Comparison of ENCODE assay signal across 8 cellular contexts in the genomic region with DNA sequence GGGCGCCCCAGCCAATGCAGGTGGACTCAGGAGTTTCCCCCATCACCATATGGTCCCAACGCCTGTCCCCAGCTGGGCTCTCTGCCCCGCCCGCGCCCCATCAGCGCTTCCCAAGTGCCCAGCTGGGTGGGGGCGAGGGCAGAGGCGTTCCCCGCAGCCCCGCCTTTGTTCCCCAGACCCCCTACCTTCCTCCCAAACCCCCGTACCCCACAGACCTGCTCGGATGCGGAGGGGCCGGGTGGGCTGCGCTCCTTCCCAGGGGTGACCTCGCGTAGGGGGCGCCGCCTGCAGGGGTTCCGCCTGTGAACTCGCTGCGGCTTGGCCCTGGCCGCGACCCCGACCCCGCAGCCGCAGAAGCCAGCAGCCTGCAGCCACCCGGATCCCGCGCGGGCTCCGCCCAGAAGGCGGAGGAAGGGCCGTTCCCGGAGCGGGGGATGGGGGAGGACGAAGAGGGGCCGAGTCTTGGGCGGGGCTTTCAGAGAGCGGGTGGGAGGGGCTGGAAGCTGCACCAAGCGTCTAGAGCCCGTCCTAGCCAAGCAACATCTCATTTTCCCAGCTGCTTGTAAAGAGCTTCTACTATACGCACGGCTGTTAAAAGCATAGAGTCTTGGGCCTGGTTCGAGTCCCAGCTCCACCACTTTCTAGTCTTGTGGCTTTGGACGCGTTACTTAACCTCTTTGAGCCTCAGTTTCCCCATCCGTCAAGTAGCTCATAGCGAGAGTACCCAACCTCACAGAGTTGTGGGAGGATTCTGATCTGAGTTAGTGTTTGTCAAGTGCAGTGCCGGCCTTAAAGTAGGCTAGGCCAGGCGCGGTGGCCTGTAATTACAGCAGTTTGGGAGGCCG. TPM values are rescaled to one million over a fixed set of nuclear protein-coding genes. Genes with fewer than 3 reads are reported as not detected.
DNase-seq lines count a peak whose midpoint lies in the region; ATAC-seq and TF ChIP-seq lines count a peak whose summit lies in the region.

A gene with protein sequence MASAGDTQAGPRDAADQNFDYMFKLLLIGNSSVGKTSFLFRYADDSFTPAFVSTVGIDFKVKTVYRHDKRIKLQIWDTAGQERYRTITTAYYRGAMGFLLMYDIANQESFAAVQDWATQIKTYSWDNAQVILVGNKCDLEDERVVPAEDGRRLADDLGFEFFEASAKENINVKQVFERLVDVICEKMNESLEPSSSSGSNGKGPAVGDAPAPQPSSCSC (minus strand): TSS at position 404 of the 845 bp plus-strand sequence. CDS start 2,258 bp downstream, outside the sequence.

- no peaks in the 10 kb centered on the region for H3K27me3 ChIP-seq in RWPE2 (ENCODE audit: insufficient read depth, poor library complexity, severe bottlenecking)

- DNase-seq in AG04449 (ENCODE audit: low read depth, low spot score) (no peak), LNCaP clone FGC (ENCODE audit: low read depth) (peak; percentile 87), RWPE2 (ENCODE audit: low spot score) (peak; percentile 89), fibroblast of pulmonary artery (ENCODE audit: low read depth) (peak; percentile 93)
- peak; percentile 60 for DNase-seq in activated T-helper 9 cell treated with anti-CD3 and anti-CD28 coated beads, Interleukin-2, amount 50 U/mL, for 16 hours (ENCODE audit: low read depth)
- DNase-seq in naive thymus-derived CD8-positive, alpha-beta T cell, result peak; percentile 16 to 81 (median 54)

- H3K36me3 ChIP-seq in RWPE2 (ENCODE audit: low read depth), result peaks cover 26% of the 10 kb centered on the region

- no peaks in the 10 kb centered on the region for H3K9me3 ChIP-seq in RWPE2 (ENCODE audit: severe bottlenecking)

- H3K36me3 Mint-ChIP-seq in naive thymus-derived CD8-positive, alpha-beta T cell, result peaks cover 4 to 13% (median 11%) of the 10 kb centered on the region in 3 donors
- H3K36me3 Mint-ChIP-seq in stimulated activated memory B cell treated with anti-CD40 and anti-IgM and Interleukin-4, amounts not matched to agents 10 μg/mL and 1 μg/mL and 100 μg/mL, for 72 hours, result peaks cover 30% of the 10 kb centered on the region

- H3K4me1 Mint-ChIP-seq in naive thymus-derived CD8-positive, alpha-beta T cell, result peaks cover 7 to 35% (median 28%) of the 10 kb centered on the region in 4 donors
- peaks cover 20% of the 10 kb centered on the region for H3K4me1 Mint-ChIP-seq in stimulated activated memory B cell treated with anti-CD40 and anti-IgM and Interleukin-4, amounts not matched to agents 10 μg/mL and 1 μg/mL and 100 μg/mL, for 72 hours

- no peaks in the 10 kb centered on the region for H3K9me3 Mint-ChIP-seq in naive thymus-derived CD8-positive, alpha-beta T cell
- H3K9me3 Mint-ChIP-seq in stimulated activated memory B cell treated with anti-CD40 and anti-IgM and Interleukin-4, amounts not matched to agents 10 μg/mL and 1 μg/mL and 100 μg/mL, for 72 hours, result peaks cover 3% of the 10 kb centered on the region

- peak within 1 kb of the TSS; percentile 71 to 89 (median 79) for H3K4me3 Mint-ChIP-seq in naive thymus-derived CD8-positive, alpha-beta T cell
- H3K4me3 Mint-ChIP-seq in stimulated activated memory B cell treated with anti-CD40 and anti-IgM and Interleukin-4, amounts not matched to agents 10 μg/mL and 1 μg/mL and 100 μg/mL, for 72 hours, result peak within 1 kb of the TSS; percentile 83

- peaks cover 4% of the 10 kb centered on the region for H3K4me1 ChIP-seq in RWPE2 (ENCODE audit: insufficient read depth, poor library complexity, severe bottlenecking)

- POLR2A ChIA-PET in AG04449 (lab: Yijun Ruan, JAX), result interaction anchor here (0.9 to 1.2 kb wide), 2 partner anchors 22 to 96 kb away, joined by 3 to 4 read pairs; a partner anchor contains a TSS
- POLR2A ChIA-PET in naive thymus-derived CD8-positive, alpha-beta T cell (lab: Charles Lee), result interaction anchor here (0.8 to 1.0 kb wide), 2 partner anchors 10 to 35 kb away, joined by 3 to 10 read pairs; a partner anchor contains a TSS

- TF ChIP-seq POLR2A in GM19193 (IDR thresholded peaks at IDR 0.05; ENCODE audit: extremely low read depth, insufficient read depth, insufficient read length), result peak; percentile 58

- H3K27me3 Mint-ChIP-seq in naive thymus-derived CD8-positive, alpha-beta T cell, result no peaks in the 10 kb centered on the region
- H3K27me3 Mint-ChIP-seq in stimulated activated memory B cell treated with anti-CD40 and anti-IgM and Interleukin-4, amounts not matched to agents 10 μg/mL and 1 μg/mL and 100 μg/mL, for 72 hours, result no peaks in the 10 kb centered on the region

- H3K27ac ChIP-seq in RWPE2 (ENCODE audit: poor library complexity, severe bottlenecking), result peak within 1 kb of the TSS; percentile 42

- peak; percentile 87 for ATAC-seq in RWPE2 (ENCODE audit: low read depth)
- peak; percentile 78 to 92 for ATAC-seq in naive thymus-derived CD8-positive, alpha-beta T cell
- ATAC-seq in stimulated activated memory B cell treated with anti-CD40 and anti-IgM and Interleukin-4, amounts not matched to agents 10 μg/mL and 1 μg/mL and 100 μg/mL, for 72 hours, result peak; percentile 96

- H3K27ac Mint-ChIP-seq in naive thymus-derived CD8-positive, alpha-beta T cell, result peak within 1 kb of the TSS in 9 of 10 donors; percentile 40 to 90 (median 69)
- H3K27ac Mint-ChIP-seq in stimulated activated memory B cell treated with anti-CD40 and anti-IgM and Interleukin-4, amounts not matched to agents 10 μg/mL and 1 μg/mL and 100 μg/mL, for 72 hours, result peak within 1 kb of the TSS; percentile 81

- CTCF ChIA-PET in AG04449 (lab: Yijun Ruan, JAX), result interaction anchor here (1.7 to 1.8 kb wide), 2 partner anchors 41 to 143 kb away, joined by 5 to 10 read pairs; no protein-coding TSS in a partner anchor

- peak within 1 kb of the TSS; percentile 68 for H3K4me3 ChIP-seq in AG04449 (ENCODE audit: low read depth, low read length)
- H3K4me3 ChIP-seq in LNCaP clone FGC (ENCODE audit: low read depth, low read length), result peak within 1 kb of the TSS; percentile 79
- peak within 1 kb of the TSS; percentile 63 for H3K4me3 ChIP-seq in RWPE2 (ENCODE audit: severe bottlenecking)
- peak within 1 kb of the TSS; percentile 76 for H3K4me3 ChIP-seq in fibroblast of pulmonary artery (replicated peaks; ENCODE audit: low read depth, low read length)

- no peak for TF ChIP-seq CTCF in AG04449 (IDR thresholded peaks at IDR 0.05; ENCODE audit: insufficient read depth, low read length, missing control alignments)
- TF ChIP-seq CTCF in LNCaP clone FGC (IDR thresholded peaks at IDR 0.05; ENCODE audit: control insufficient read depth, extremely low read depth, insufficient read depth), result no peak
- TF ChIP-seq CTCF in RWPE2 (IDR thresholded peaks at IDR 0.05; ENCODE audit: poor library complexity, severe bottlenecking), result no peak
- no peak for TF ChIP-seq CTCF in fibroblast of pulmonary artery (IDR thresholded peaks at IDR 0.05; ENCODE audit: low read length, missing control alignments)

RNA-seq across cellular contexts. Expression of the gene that starts here (rescaled TPM):
- 1 to 10 TPM; 4.5 to 4.9 TPM for total RNA-seq in naive thymus-derived CD8-positive, alpha-beta T cell
- 1 to 10 TPM in 1 of 3 donors, under 1 TPM in 2; 0.80 to 1.4 (median 0.89) TPM for polyA plus RNA-seq in naive thymus-derived CD8-positive, alpha-beta T cell
